8 cellular contexts compared by ENCODE assay signal in the genomic region with DNA sequence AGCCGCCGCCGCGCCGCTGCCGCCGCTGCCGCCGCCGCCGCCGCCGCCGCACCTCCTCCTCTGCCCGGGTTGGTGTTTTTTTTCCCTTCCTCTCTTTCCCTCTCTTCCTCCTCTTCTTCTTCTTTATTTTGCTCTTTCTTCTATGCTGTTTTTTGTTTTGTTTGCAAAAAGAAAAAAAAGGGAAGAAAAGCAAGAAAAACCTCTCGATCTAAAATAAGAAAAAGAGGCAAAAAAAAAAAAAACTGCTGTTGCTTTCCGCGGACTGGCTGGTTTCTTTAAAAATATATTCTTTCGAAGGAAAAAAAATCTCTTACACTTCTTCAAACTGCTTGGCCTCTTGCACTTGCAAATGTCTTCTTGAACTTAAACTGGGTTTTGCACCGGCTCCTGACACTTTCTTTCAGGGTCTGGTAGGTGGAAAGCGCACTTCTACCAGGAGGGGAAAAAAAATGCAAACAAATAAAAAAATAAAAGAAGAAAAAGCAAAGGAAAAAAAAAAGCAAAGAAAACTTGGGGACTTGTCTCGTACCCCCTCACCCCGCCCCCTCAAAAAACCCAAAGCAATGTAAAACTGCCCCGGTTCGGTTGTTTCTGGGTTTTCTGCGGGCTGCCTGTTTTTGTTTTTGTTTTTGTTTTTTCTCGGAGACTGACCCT. TPM values are rescaled to one million over a fixed set of nuclear protein-coding genes. Genes with fewer than 3 reads are reported as not detected.
A peak's percentile ranks its signal among the peaks of the same experiment; 100 is the strongest.
DNase-seq lines count a peak whose midpoint lies in the region; ATAC-seq and TF ChIP-seq lines count a peak whose summit lies in the region.

No MANE protein-coding gene starts in this region.

- peaks cover 24% of the 10 kb centered on the region for H3K36me3 Mint-ChIP-seq in activated CD8-positive, alpha-beta memory T cell treated with anti-CD3 and anti-CD28 coated beads, Interleukin-2, amount 10 ng/mL, durations not matched to agents 7 days and 5 days
- peaks cover 38 to 44% of the 10 kb centered on the region in 2 donors for H3K36me3 Mint-ChIP-seq in activated naive CD4-positive, alpha-beta T cell treated with anti-CD3 and anti-CD28 coated beads, Interleukin-2, amount 50 U/mL, for 72 hours

- CTCF ChIA-PET in activated CD8-positive, alpha-beta memory T cell treated with anti-CD3 and anti-CD28 coated beads, Interleukin-2, amount 10 ng/mL, durations not matched to agents 7 days and 5 days (lab: Charles Lee), result interaction anchor here (0.7 to 14.3 kb wide), 15 partner anchors 10 to 1564 kb away, joined by 3 to 395 read pairs (median 5); no protein-coding TSS in a partner anchor

- peak overlapping the region; percentile 99 for H3K27ac Mint-ChIP-seq in activated CD8-positive, alpha-beta memory T cell treated with anti-CD3 and anti-CD28 coated beads, Interleukin-2, amount 10 ng/mL, durations not matched to agents 7 days and 5 days
- peak overlapping the region; percentile 89 to 99 for H3K27ac Mint-ChIP-seq in activated naive CD4-positive, alpha-beta T cell treated with anti-CD3 and anti-CD28 coated beads, Interleukin-2, amount 50 U/mL, for 72 hours

- TF ChIP-seq CTCF in left lung (IDR thresholded peaks at IDR 0.05) (no peak), testis (IDR thresholded peaks at IDR 0.05) (no peak), GM10266 (IDR thresholded peaks at IDR 0.05; ENCODE audit: control insufficient read depth, insufficient read depth, low read depth, missing control alignments) (no peak)

- H3K4me3 ChIP-seq in left lung (peak overlapping the region; percentile 32 to 36), testis (peak overlapping the region; percentile 37 to 42)

- peaks cover 31% of the 10 kb centered on the region for H3K4me1 Mint-ChIP-seq in activated CD8-positive, alpha-beta memory T cell treated with anti-CD3 and anti-CD28 coated beads, Interleukin-2, amount 10 ng/mL, durations not matched to agents 7 days and 5 days

- H3K9me3 ChIP-seq in left lung, result no peaks in the 10 kb centered on the region
- H3K9me3 ChIP-seq in testis, result no peaks in the 10 kb centered on the region

- H3K9me3 Mint-ChIP-seq in activated CD8-positive, alpha-beta memory T cell treated with anti-CD3 and anti-CD28 coated beads, Interleukin-2, amount 10 ng/mL, durations not matched to agents 7 days and 5 days (ENCODE audit: low read depth), result no peaks in the 10 kb centered on the region
- no peaks in the 10 kb centered on the region for H3K9me3 Mint-ChIP-seq in activated naive CD4-positive, alpha-beta T cell treated with anti-CD3 and anti-CD28 coated beads, Interleukin-2, amount 50 U/mL, for 72 hours

- H3K36me3 ChIP-seq in left lung (no peaks in the 10 kb centered on the region), testis (ENCODE audit: low read depth, missing control alignments) (no peaks in the 10 kb centered on the region)

- no peak for DNase-seq in activated CD8-positive, alpha-beta memory T cell treated with anti-CD3 and anti-CD28 coated beads, Interleukin-2, amount 10 ng/mL, durations not matched to agents 7 days and 5 days
- no peak for DNase-seq in activated CD8-positive, alpha-beta memory T cell treated with anti-CD3 and anti-CD28 coated beads, Interleukin-2, amount 50 U/mL, for 4 hours
- DNase-seq in activated naive CD4-positive, alpha-beta T cell treated with anti-CD3 and anti-CD28 coated beads, Interleukin-2, amount 50 U/mL, for 72 hours (ENCODE audit: low spot score in 2 of 2), result no peak
- no peak for DNase-seq in left lung
- DNase-seq in testis, result no peak
- DNase-seq in D341Med (ENCODE audit: low spot score), result no peak
- no peak for DNase-seq in GM10266 (ENCODE audit: extremely low spot score)
- no peak for DNase-seq in COR-L47 (lab: John Stamatoyannopoulos, UW)

- TF ChIP-seq POLR2A in testis (IDR thresholded peaks at IDR 0.05), result no peak

- intact Hi-C loops in left lung (cut with DNase I), result no loop called here
- intact Hi-C loops in testis (cut with DNase I; ENCODE audit: low total_unique reads), result no loop called here

- no peak overlapping the region for H3K27ac ChIP-seq in left lung
- no peak overlapping the region for H3K27ac ChIP-seq in testis

- H3K4me1 ChIP-seq in left lung (peaks cover 7 to 45% of the 10 kb centered on the region in 2 donors), testis (peaks cover 14% of the 10 kb centered on the region)

- 1 to 2% methylated on average over 27 of the region's 27 CpGs for WGBS in testis, 2 donors

- peak overlapping the region; percentile 96 for H3K4me3 Mint-ChIP-seq in activated CD8-positive, alpha-beta memory T cell treated with anti-CD3 and anti-CD28 coated beads, Interleukin-2, amount 10 ng/mL, durations not matched to agents 7 days and 5 days

- ATAC-seq in activated CD8-positive, alpha-beta memory T cell treated with anti-CD3 and anti-CD28 coated beads, Interleukin-2, amount 10 ng/mL, durations not matched to agents 7 days and 5 days, result no peak
- ATAC-seq in activated naive CD4-positive, alpha-beta T cell treated with anti-CD3 and anti-CD28 coated beads, Interleukin-2, amount 50 U/mL, for 72 hours, result no peak
- no peak for ATAC-seq in left lung

- H3K27me3 ChIP-seq in left lung, result peaks cover 71 to 100% of the 10 kb centered on the region in 2 donors
- H3K27me3 ChIP-seq in testis, result no peaks in the 10 kb centered on the region

- peaks cover 10% of the 10 kb centered on the region for H3K27me3 Mint-ChIP-seq in activated CD8-positive, alpha-beta memory T cell treated with anti-CD3 and anti-CD28 coated beads, Interleukin-2, amount 10 ng/mL, durations not matched to agents 7 days and 5 days

RNA-seq across cellular contexts. Expression of a gene that starts 0.6 kb away (rescaled TPM):
- total RNA-seq in activated CD8-positive, alpha-beta memory T cell treated with anti-CD3 and anti-CD28 coated beads, Interleukin-2, amount 10 ng/mL, durations not matched to agents 7 days and 5 days, result 10 to 100 TPM; 53.0 to 66.2 TPM
- total RNA-seq in activated naive CD4-positive, alpha-beta T cell treated with anti-CD3 and anti-CD28 coated beads, Interleukin-2, amount 50 U/mL, for 72 hours, result 10 to 100 TPM; 57.8 to 65.7 TPM
- total RNA-seq in left lung (1 to 10 TPM; 1.4 to 2.4 TPM), testis (1 to 10 TPM; 4.4 to 4.7 TPM)
- 0.96 TPM for polyA plus RNA-seq in testis (ENCODE audit: insufficient read depth, low read depth, low replicate concordance)

Comparison
In these comparisons a context has a peak if more than half of its experiments do, and no peak if none do; other contexts are left out.
1. RNA of a gene that starts 0.6 kb away (total RNA-seq): 53.0 to 66.2 TPM in activated CD8-positive, alpha-beta memory T cell treated with anti-CD3 and anti-CD28 coated beads, Interleukin-2, amount 10 ng/mL, durations not matched to agents 7 days and 5 days and 57.8 to 65.7 TPM in activated naive CD4-positive, alpha-beta T cell treated with anti-CD3 and anti-CD28 coated beads, Interleukin-2, amount 50 U/mL, for 72 hours; 4.4 to 4.7 TPM in testis and 1.4 to 2.4 TPM in left lung; every median in the first group is over 4 times any median in the second.